14 cellular contexts compared by ENCODE assay signal in the genomic region with DNA sequence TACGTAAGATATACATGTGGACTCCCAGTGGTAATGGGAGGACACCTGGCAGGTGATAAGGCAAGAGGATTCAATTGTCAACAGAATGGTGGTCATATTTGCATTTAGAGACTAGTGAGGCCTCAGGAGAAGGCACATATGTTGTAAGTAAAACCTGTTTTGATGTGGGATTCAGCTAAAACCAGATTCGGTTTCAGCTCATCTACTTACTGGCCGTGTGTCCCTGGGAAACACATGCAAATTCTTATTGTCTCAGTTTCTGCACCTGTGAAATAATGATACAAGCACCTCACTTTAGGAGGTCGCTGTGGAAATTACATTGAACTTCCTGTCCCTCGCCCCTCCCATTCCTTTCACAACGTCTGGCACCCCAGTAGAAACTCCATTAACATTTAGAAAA.
A peak's percentile ranks its signal among the peaks of the same experiment; 100 is the strongest.
DNase-seq lines count a peak whose midpoint lies in the region; ATAC-seq and TF ChIP-seq lines count a peak whose summit lies in the region.
"Had no signal": no experiment of that assay in that cellular context is flagged by ENCODE, and none has a peak within 500 bp of the region (broad histone marks: within the 10 kb centered on the region; RNA-seq: fewer than 3 reads in every experiment).

No MANE protein-coding gene starts in this region.

- no peaks in the 10 kb centered on the region for H3K36me3 ChIP-seq in GM23338 (ENCODE audit: insufficient read depth)

- H3K79me2 ChIP-seq in GM23338 (replicated peaks; ENCODE audit: insufficient read depth), result no peaks in the 10 kb centered on the region
- H3K79me2 ChIP-seq: parathyroid adenoma had no signal

- 73% methylated on average over 6 of the region's 6 CpGs for WGBS in right cardiac atrium

- no peak overlapping the region for H2AFZ ChIP-seq in GM23338
- H2AFZ ChIP-seq: parathyroid adenoma had no signal

- POLR2A ChIA-PET in WTC11 (lab: Charles Lee), result no interaction called here

- DNase-seq in GM23338 (ENCODE audit: low spot score) (peak; percentile 14), WTC11 (ENCODE audit: low spot score) (no peak), left colon (no peak), SW 1271 (lab: John Stamatoyannopoulos, UW) (no peak), right cardiac atrium (no peak)
- DNase-seq: NCI-H1105, NCI-H446 had no signal

- no peak overlapping the region for H3K4me3 Mint-ChIP-seq in GM23338
- H3K4me3 Mint-ChIP-seq in WTC11, result no peak overlapping the region
- H3K4me3 Mint-ChIP-seq: central memory CD8-positive, alpha-beta T cell; mesothelial cell of epicardium had no signal

- no peaks in the 10 kb centered on the region for H3K27me3 ChIP-seq in GM23338 (ENCODE audit: insufficient read depth)
- H3K27me3 ChIP-seq in right cardiac atrium (ENCODE audit: control insufficient read depth, insufficient read depth), result no peaks in the 10 kb centered on the region

- H3K4me1 Mint-ChIP-seq in GM23338, result peaks cover 12% of the 10 kb centered on the region
- H3K4me1 Mint-ChIP-seq in WTC11, result peaks cover 24% of the 10 kb centered on the region
- H3K4me1 Mint-ChIP-seq: central memory CD8-positive, alpha-beta T cell had no signal

- H3K4me3 ChIP-seq in GM23338 (no peak overlapping the region), right cardiac atrium (ENCODE audit: low read length) (no peak overlapping the region)

- peaks cover 12% of the 10 kb centered on the region for H3K9me2 ChIP-seq in GM23338 (ENCODE audit: insufficient read depth)

- no peak for TF ChIP-seq POLR2A in GM18505 (IDR thresholded peaks at IDR 0.05; ENCODE audit: borderline replicate concordance, extremely low read depth, insufficient read depth, insufficient read length)

- H3K36me3 Mint-ChIP-seq in GM23338 (ENCODE audit: low read depth) (0 out of 3 replicates have a peak, but pooled peaks cover 2% of the 10 kb centered on the region), WTC11 (no peaks in the 10 kb centered on the region; the same call in 1 of the 2 replicates)
- H3K36me3 Mint-ChIP-seq: activated naive CD4-positive, alpha-beta T cell treated with anti-CD3 and anti-CD28 coated beads, Interleukin-2, amount 50 U/mL, for 72 hours; mesothelial cell of epicardium had no signal

- H3K27ac Mint-ChIP-seq in GM23338 (peak overlapping the region; percentile 38; the same call in 1 of the 2 replicates), WTC11 (peak overlapping the region; percentile 89)
- H3K27ac Mint-ChIP-seq: activated naive CD4-positive, alpha-beta T cell treated with anti-CD3 and anti-CD28 coated beads, Interleukin-2, amount 50 U/mL, for 72 hours; mesothelial cell of epicardium had no signal

- H3K27ac ChIP-seq in GM23338 (ENCODE audit: low read depth), result no peak overlapping the region; the same call in 1 of the 2 replicates
- no peak overlapping the region for H3K27ac ChIP-seq in right cardiac atrium (ENCODE audit: low read length)
- H3K27ac ChIP-seq: parathyroid adenoma had no signal

- H3K27me3 Mint-ChIP-seq in GM23338 (ENCODE audit: insufficient read depth, low read depth, poor library complexity) (peaks cover 2% of the 10 kb centered on the region), WTC11 (ENCODE audit: low read depth) (no peaks in the 10 kb centered on the region)
- H3K27me3 Mint-ChIP-seq: central memory CD8-positive, alpha-beta T cell had no signal

- TF ChIP-seq CTCF in GM23338 (conservative IDR thresholded peaks at IDR 0.05; ENCODE audit: low read depth in 2 of 2) (no peak), WTC11 (IDR thresholded peaks at IDR 0.05) (no peak)

- peaks cover 8% of the 10 kb centered on the region; the same call in 1 of the 2 replicates for H3K4me1 ChIP-seq in GM23338 (ENCODE audit: insufficient read depth)
- H3K4me1 ChIP-seq in right cardiac atrium (ENCODE audit: control insufficient read depth, insufficient read depth, low read length), result no peaks in the 10 kb centered on the region
- H3K4me1 ChIP-seq: parathyroid adenoma had no signal

- H3K9me3 Mint-ChIP-seq in GM23338 (no peaks in the 10 kb centered on the region; the same call in 2 of the 3 replicates), WTC11 (peaks cover 26% of the 10 kb centered on the region)

- no peaks in the 10 kb centered on the region for H3K9me3 ChIP-seq in right cardiac atrium (ENCODE audit: control insufficient read depth, low read length)

- ATAC-seq in GM18873 (IDR thresholded peaks at IDR 0.05; ENCODE audit: low FRiP score, unreplicated experiment) (peak; percentile 66), GM23338 (no peak), HG03159 (IDR thresholded peaks at IDR 0.05; ENCODE audit: unreplicated experiment) (peak; percentile 73), WTC11 (peak; percentile 74), left colon (no peak), GM18505 (IDR thresholded peaks at IDR 0.05; ENCODE audit: unreplicated experiment) (no peak), right cardiac atrium (no peak)
- ATAC-seq: activated naive CD4-positive, alpha-beta T cell treated with anti-CD3 and anti-CD28 coated beads, Interleukin-2, amount 50 U/mL, for 72 hours had no signal

- H3F3A ChIP-seq in GM23338 (replicated peaks; ENCODE audit: low read depth), result no peaks in the 10 kb centered on the region

- no peaks in the 10 kb centered on the region for H4K20me1 ChIP-seq in GM23338 (replicated peaks; ENCODE audit: insufficient read depth)

- CTCF ChIA-PET in WTC11 (lab: Charles Lee), result no interaction called here

- intact Hi-C loops in left colon (cut with DNase I, micrococcal nuclease), result no loop called here
- intact Hi-C loops in right cardiac atrium (cut with DNase I), result no loop called here

- H3K4me2 ChIP-seq in GM23338, result 0 out of 2 replicates have a peak overlapping the region, but pooled peaks have one; percentile 18

TF ChIP-seq in GM23338, 12 proteins besides CTCF, POLR2A, EP300 and RAD21:
- TF ChIP-seq EZH2 (IDR thresholded peaks at IDR 0.05; ENCODE audit: low read depth, unreplicated experiment), result no peak

TF ChIP-seq in WTC11, 78 proteins besides CTCF, POLR2A, EP300 and RAD21:
- no peak for TF ChIP-seq FOXK1 (CRISPR knock-in tag; IDR thresholded peaks at IDR 0.05)
TF ChIP-seq in WTC11: peak in this region for 0.

Comparison
In these comparisons a context has a peak if more than half of its experiments do, and no peak if none do; other contexts are left out.
1. ATAC-seq: peak in GM18873 (single experiment), HG03159 (single experiment) and WTC11 (single experiment); none in GM23338 (single experiment), left colon (single experiment), GM18505 (single experiment) and right cardiac atrium (0 of 2).